5 cellular contexts compared by ENCODE assay signal in genomic region chr3:141203866-141204265, GRCh38.
"Had no signal": no experiment of that assay in that cellular context is flagged by ENCODE, and none has a peak within 500 bp of the region (broad histone marks: within the 10 kb centered on the region; RNA-seq: fewer than 3 reads in every experiment).

No MANE protein-coding gene starts in this region.

- H3K27ac ChIP-seq: GM23248 had no signal

- H3K9ac ChIP-seq: GM23248 had no signal

- DNase-seq: GM23248, H9, HCEC 1CT, IMR-90 had no signal

- H3K4me3 ChIP-seq: GM23248, K562 had no signal

- ATAC-seq: K562 had no signal

- H2AFZ ChIP-seq: GM23248 had no signal
